ENCODE assay signal across 24 cellular contexts in genomic region chr16:19219836-19220235, GRCh38. TPM values are rescaled to one million over a fixed set of nuclear protein-coding genes. Genes with fewer than 3 reads are reported as not detected.
"Had no signal": no experiment of that assay in that cellular context is flagged by ENCODE, and none has a peak within 500 bp of the region (broad histone marks: within the 10 kb centered on the region; RNA-seq: fewer than 3 reads in every experiment).

No MANE protein-coding gene starts in this region.

- H3K4me2 ChIP-seq: neural progenitor cell, smooth muscle cell had no signal

- ATAC-seq: left lobe of liver; mucosa of descending colon; natural killer cell treated with Interleukin-12 subunit alpha and Interleukin-12 subunit beta and Interleukin-15 and Interleukin-18, amount 100 ng/mL, for 72 hours; sciatic nerve; stimulated activated naive B cell treated with anti-CD40 and anti-IgM and Interleukin-4, amounts not matched to agents 10 μg/mL and 1 μg/mL and 100 μg/mL, for 72 hours had no signal

- FAIRE-seq: endothelial cell of umbilical vein, keratinocyte had no signal

- H3K27ac ChIP-seq: coronary artery, esophagus muscularis mucosa, neural progenitor cell, prostate gland, right atrium auricular region, thoracic aorta, tibial nerve, vagina had no signal

- H2AFZ ChIP-seq: neural progenitor cell had no signal

- H3K4me3 ChIP-seq: coronary artery, esophagus muscularis mucosa, lung, mucosa of descending colon, neural progenitor cell, prostate gland, right atrium auricular region, smooth muscle cell, thoracic aorta, tibial nerve, vagina had no signal

- H3K4me1 ChIP-seq: neural progenitor cell, prostate gland, right atrium auricular region, tibial nerve, vagina had no signal

- H3K9ac ChIP-seq: neural progenitor cell had no signal

- H3K9me3 ChIP-seq: esophagus muscularis mucosa, mucosa of descending colon, prostate gland, thoracic aorta, vagina had no signal

- H3K27me3 ChIP-seq: esophagus muscularis mucosa, neural progenitor cell, right atrium auricular region, tibial nerve, vagina had no signal

- H3K36me3 ChIP-seq: prostate gland, thoracic aorta had no signal

- DNase-seq: dermis blood vessel endothelial cell; effector memory CD4-positive, alpha-beta T cell; foreskin melanocyte; glutamatergic neuron; mucosa of descending colon; naive B cell; stimulated activated CD4-positive, alpha-beta T cell treated with anti-CD3 and anti-CD28 coated beads, Interleukin-4, amount 100 ng/mL, for 4 hours; stimulated activated naive B cell treated with anti-CD40 and anti-IgM and Interleukin-4, amounts not matched to agents 10 μg/mL and 1 μg/mL and 100 μg/mL, for 72 hours had no signal

RNA-seq across cellular contexts. Expression of gene SYT17, which starts 51.8 kb away (rescaled TPM):
- total RNA-seq: natural killer cell treated with Interleukin-12 subunit alpha and Interleukin-12 subunit beta and Interleukin-15 and Interleukin-18, amount 100 ng/mL, for 72 hours had no signal
- polyA plus RNA-seq: fibroblast of lung, keratinocyte had no signal
